9 cellular contexts compared by ENCODE assay signal in the genomic region with DNA sequence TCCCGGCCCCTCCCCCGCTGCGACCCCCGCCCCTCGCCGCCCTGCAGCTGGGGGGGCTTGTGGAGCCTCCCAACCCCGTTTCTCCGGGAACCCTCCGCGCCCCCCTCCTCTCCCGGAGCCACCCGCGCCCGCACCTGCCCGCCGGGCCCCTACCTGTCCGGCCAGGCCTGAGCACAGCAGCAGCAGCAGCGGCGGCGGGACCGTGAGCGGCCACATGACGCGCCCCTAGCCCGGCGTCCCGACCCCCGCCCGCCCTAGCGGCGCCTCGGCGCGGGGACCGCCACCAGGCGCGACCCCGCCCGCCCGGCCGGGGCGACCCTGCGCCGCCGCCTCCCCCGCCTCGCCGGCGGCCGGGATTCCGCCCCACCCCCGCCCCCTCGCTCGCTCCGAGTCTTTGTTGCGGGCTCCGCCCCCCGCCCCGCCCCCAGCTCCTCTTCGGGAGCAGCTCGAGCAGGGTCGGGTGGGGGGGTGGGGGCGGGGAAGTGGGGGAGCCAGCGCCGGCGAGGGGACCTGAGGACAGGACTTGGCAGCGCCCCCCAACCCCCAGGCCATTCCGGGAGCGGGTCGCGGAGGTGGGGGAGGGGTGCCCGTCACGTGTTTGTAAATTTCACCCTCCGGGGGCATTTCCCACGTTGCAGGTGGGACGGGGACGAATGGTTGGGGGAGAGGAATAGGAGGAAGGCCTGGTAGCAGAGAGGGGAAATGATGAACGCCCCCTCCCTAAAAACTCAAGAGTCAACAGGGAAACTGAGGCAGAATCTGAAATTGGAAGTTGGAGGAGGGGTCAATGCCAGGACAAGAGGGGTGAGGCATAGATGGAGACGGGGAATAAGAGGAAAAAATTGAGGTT. TPM values are rescaled to one million over a fixed set of nuclear protein-coding genes. Genes with fewer than 3 reads are reported as not detected.
DNase-seq lines count a peak whose midpoint lies in the region; ATAC-seq and TF ChIP-seq lines count a peak whose summit lies in the region.
"Had no signal": no experiment of that assay in that cellular context is flagged by ENCODE, and none has a peak within 500 bp of the region (broad histone marks: within the 10 kb centered on the region; RNA-seq: fewer than 3 reads in every experiment).

A gene (minus strand): TSS at position 365 of the 850 bp plus-strand sequence. CDS start 149 bp downstream, at position 216.

- no peak within 1 kb of the TSS for H3K27ac ChIP-seq in CD8-positive, alpha-beta memory T cell (ENCODE audit: low read depth, low read length)
- H3K27ac ChIP-seq: HL-60 had no signal

- H3K4me1 Mint-ChIP-seq in CD8-positive, alpha-beta memory T cell, result peaks cover 21 to 29% (median 28%) of the 10 kb centered on the region in 3 donors
- peaks cover 20% of the 10 kb centered on the region for H3K4me1 Mint-ChIP-seq in dendritic cell treated with granulocyte-macrophage colony-stimulating factor and Interleukin-4, amounts not matched to agents 40 ng/mL and 50 ng/mL, for 4 days (ENCODE audit: low read depth)
- H3K4me1 Mint-ChIP-seq in natural killer cell, result peaks cover 16 to 27% of the 10 kb centered on the region in 2 donors

- POLR2A ChIA-PET in CD8-positive, alpha-beta memory T cell (lab: Charles Lee), result no interaction called here

- no peak for TF ChIP-seq CTCF in natural killer cell (IDR thresholded peaks at IDR 0.05)

- CTCF ChIA-PET in CD8-positive, alpha-beta memory T cell (lab: Charles Lee), result no interaction called here

- H3K9me3 Mint-ChIP-seq in CD8-positive, alpha-beta memory T cell, result peaks cover 0 to 1% (median 0%) of the 10 kb centered on the region in 5 donors
- peaks cover 2% of the 10 kb centered on the region for H3K9me3 Mint-ChIP-seq in dendritic cell treated with granulocyte-macrophage colony-stimulating factor and Interleukin-4, amounts not matched to agents 40 ng/mL and 50 ng/mL, for 4 days
- no peaks in the 10 kb centered on the region for H3K9me3 Mint-ChIP-seq in natural killer cell

- peak in 1 of 5 donors; percentile 25 for DNase-seq in CD8-positive, alpha-beta memory T cell
- DNase-seq in LoVo (ENCODE audit: low spot score) (peak; percentile 40), natural killer cell (no peak), SKM-1 treated with dmso at 0.1 percent for 144 hours (lab: John Stamatoyannopoulos, UW; ENCODE audit: unreplicated experiment) (no peak)

- H3K27me3 Mint-ChIP-seq in CD8-positive, alpha-beta memory T cell, result peaks cover 42 to 65% of the 10 kb centered on the region in 2 donors
- peaks cover 72% of the 10 kb centered on the region for H3K27me3 Mint-ChIP-seq in dendritic cell treated with granulocyte-macrophage colony-stimulating factor and Interleukin-4, amounts not matched to agents 40 ng/mL and 50 ng/mL, for 4 days
- peaks cover 43 to 54% of the 10 kb centered on the region in 2 donors for H3K27me3 Mint-ChIP-seq in natural killer cell (ENCODE audit: low read depth in 2 of 2)

- no peaks in the 10 kb centered on the region for H3K36me3 ChIP-seq in CD8-positive, alpha-beta memory T cell (ENCODE audit: insufficient read depth, low read length)

- peaks cover 20% of the 10 kb centered on the region for H3K4me1 ChIP-seq in CD8-positive, alpha-beta memory T cell (ENCODE audit: insufficient read depth, low read length)

- H3K9me3 ChIP-seq in CD8-positive, alpha-beta memory T cell (ENCODE audit: low read length), result no peaks in the 10 kb centered on the region

- intact Hi-C loops in dendritic cell treated with granulocyte-macrophage colony-stimulating factor and Interleukin-4, amounts not matched to agents 40 ng/mL and 50 ng/mL, for 4 days (cut with micrococcal nuclease), result no loop called here
- intact Hi-C loops in natural killer cell (cut with micrococcal nuclease), result no loop called here

- H3K27ac Mint-ChIP-seq in CD8-positive, alpha-beta memory T cell, result peak within 1 kb of the TSS in 6 of 8 donors; percentile 17 to 93 (median 72)
- H3K27ac Mint-ChIP-seq in dendritic cell treated with granulocyte-macrophage colony-stimulating factor and Interleukin-4, amounts not matched to agents 40 ng/mL and 50 ng/mL, for 4 days, result no peak within 1 kb of the TSS
- H3K27ac Mint-ChIP-seq in natural killer cell, result peak within 1 kb of the TSS in 1 of 2 donors; percentile 38

- ATAC-seq in natural killer cell (no peak), GM18867 (IDR thresholded peaks at IDR 0.05; ENCODE audit: unreplicated experiment) (no peak), GM18502 (IDR thresholded peaks at IDR 0.05; ENCODE audit: poor library complexity, unreplicated experiment) (no peak), HG02610 (IDR thresholded peaks at IDR 0.05; ENCODE audit: unreplicated experiment) (no peak)

- peaks cover 33% of the 10 kb centered on the region for H3K27me3 ChIP-seq in CD8-positive, alpha-beta memory T cell (ENCODE audit: insufficient read depth, low read length, poor library complexity, severe bottlenecking)

- peaks cover 0 to 6% (median 0%) of the 10 kb centered on the region in 3 donors for H3K36me3 Mint-ChIP-seq in CD8-positive, alpha-beta memory T cell
- no peaks in the 10 kb centered on the region for H3K36me3 Mint-ChIP-seq in dendritic cell treated with granulocyte-macrophage colony-stimulating factor and Interleukin-4, amounts not matched to agents 40 ng/mL and 50 ng/mL, for 4 days (ENCODE audit: low read depth)
- H3K36me3 Mint-ChIP-seq in natural killer cell, result no peaks in the 10 kb centered on the region

- no peak within 1 kb of the TSS for H3K4me3 ChIP-seq in CD8-positive, alpha-beta memory T cell (ENCODE audit: low read length)

- peak within 1 kb of the TSS; percentile 57 to 91 (median 82) for H3K4me3 Mint-ChIP-seq in CD8-positive, alpha-beta memory T cell
- peak within 1 kb of the TSS; percentile 4 for H3K4me3 Mint-ChIP-seq in dendritic cell treated with granulocyte-macrophage colony-stimulating factor and Interleukin-4, amounts not matched to agents 40 ng/mL and 50 ng/mL, for 4 days
- peak within 1 kb of the TSS; percentile 72 for H3K4me3 Mint-ChIP-seq in natural killer cell

RNA-seq across cellular contexts. Expression of the gene that starts here (rescaled TPM):
- total RNA-seq in CD8-positive, alpha-beta memory T cell, result under 1 TPM; 0.40 to 0.90 TPM
- polyA plus RNA-seq in CD8-positive, alpha-beta memory T cell, result 4.6 TPM
- 1 to 10 TPM; 1.5 to 3.3 (median 2.0) TPM for total RNA-seq in natural killer cell

Comparison
In these comparisons a context has a peak if more than half of its experiments do, and no peak if none do; other contexts are left out.
1. H3K4me3 Mint-ChIP-seq: peak in every context shown above with its lines; median percentile 82 in CD8-positive, alpha-beta memory T cell; 72 in natural killer cell; 4 in dendritic cell treated with granulocyte-macrophage colony-stimulating factor and Interleukin-4, amounts not matched to agents 40 ng/mL and 50 ng/mL, for 4 days.